In the genomic region with DNA sequence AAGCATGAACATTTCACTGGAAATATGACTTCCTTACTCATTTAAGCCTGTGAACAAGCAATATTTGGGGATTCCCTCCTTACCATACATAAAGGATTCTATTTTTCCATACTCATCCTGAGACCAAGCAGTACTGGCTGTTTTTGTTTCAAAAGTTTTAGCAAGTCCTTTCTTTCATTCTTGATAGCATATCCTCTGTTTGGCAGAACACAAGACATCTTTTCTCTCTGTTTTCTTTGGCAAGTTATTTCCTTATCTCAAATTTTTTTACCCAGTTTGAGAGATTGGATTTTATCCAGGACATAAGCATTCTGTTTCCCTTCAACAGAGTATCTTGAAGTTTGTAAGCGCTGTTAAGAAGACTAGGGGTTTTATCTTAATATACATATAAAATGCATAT, we compare ENCODE assay signal across 17 cellular contexts. TPM values are rescaled to one million over a fixed set of nuclear protein-coding genes. Genes with fewer than 3 reads are reported as not detected.
A peak's percentile ranks its signal among the peaks of the same experiment; 100 is the strongest.
DNase-seq lines count a peak whose midpoint lies in the region; TF ChIP-seq lines count a peak whose summit lies in the region.
"Had no signal": no experiment of that assay in that cellular context is flagged by ENCODE, and none has a peak within 500 bp of the region (broad histone marks: within the 10 kb centered on the region; RNA-seq: fewer than 3 reads in every experiment).

No MANE protein-coding gene starts in this region.

- peak overlapping the region; percentile 85 for H3K4me3 ChIP-seq in HUES48 (ENCODE audit: low read depth, low read length)
- H3K4me3 ChIP-seq in SK-N-SH (ENCODE audit: low read depth in 2 of 2, low read length in 1 of 2): no peak overlapping the region
- peak overlapping the region in 18 of 59 donors; percentile 2 to 96 (median 18) for H3K4me3 ChIP-seq in dorsolateral prefrontal cortex
- no peak overlapping the region for H3K4me3 ChIP-seq in brain microvascular endothelial cell (ENCODE audit: low read depth, low read length)
- H3K4me3 ChIP-seq: lower lobe of right lung, uterus had no signal

- 67% methylated on average over 1 of the region's 1 CpG for WGBS in SK-N-SH (ENCODE audit: low lambda C conversion rate)

- no peak overlapping the region for H2AFZ ChIP-seq in SK-N-SH (ENCODE audit: low read depth)

- no peaks in the 10 kb centered on the region for H3K36me3 ChIP-seq in HUES48 (ENCODE audit: control insufficient read depth, insufficient read depth, low read length)
- H3K36me3 ChIP-seq in SK-N-SH (replicated peaks in 1 of 2; ENCODE audit: control insufficient read depth in 1 of 2, insufficient read depth in 2 of 2, low read length in 1 of 2): peaks cover 0 to 2% of the 10 kb centered on the region in 2 experiments
- H3K36me3 ChIP-seq in brain microvascular endothelial cell (replicated peaks): no peaks in the 10 kb centered on the region
- H3K36me3 ChIP-seq: lower lobe of right lung, neutrophil, uterus had no signal

- no peak overlapping the region for H3K27ac Mint-ChIP-seq in nephron progenitor cell
- H3K27ac Mint-ChIP-seq: activated CD4-positive, alpha-beta T cell treated with anti-CD3 and anti-CD28 coated beads, Interleukin-2, amount 10 ng/mL, durations not matched to agents 24 days and 14 days; activated T-helper 2 cell treated with anti-CD3 and anti-CD28 coated beads, Interferon-gamma antibody, Interleukin-2, Interleukin-4, amounts not matched to agents 10 μg/mL and 5 μg/mL and 100 μg/mL, durations not matched to agents 14 hours and 24 hours and 36 hours; T-helper 1 cell treated with Interleukin-12 subunit alpha and Interleukin-12 subunit beta and Interleukin-4 antibody, amounts not matched to agents 30 μg/mL and 1 μg/mL, for 36 hours had no signal

- no peaks in the 10 kb centered on the region for H3K27me3 Mint-ChIP-seq in nephron progenitor cell (ENCODE audit: low read depth, poor library complexity)

- H3F3A ChIP-seq in SK-N-SH (replicated peaks; ENCODE audit: insufficient read depth): peaks cover 46% of the 10 kb centered on the region

- H3K4me1 ChIP-seq in HUES48 (ENCODE audit: control insufficient read depth, insufficient read depth, low read length): peaks cover 52% of the 10 kb centered on the region
- H3K4me1 ChIP-seq in SK-N-SH (ENCODE audit: control insufficient read depth in 1 of 2, insufficient read depth in 2 of 2, low read depth in 1 of 2, low read length in 1 of 2): peaks cover 16 to 32% of the 10 kb centered on the region in 2 experiments; a peak in 2 of 4 replicates

- H3K9me3 ChIP-seq in HUES48 (ENCODE audit: control insufficient read depth, insufficient read depth, low read length) (no peaks in the 10 kb centered on the region), SK-N-SH (no peaks in the 10 kb centered on the region)
- H3K9me3 ChIP-seq: lower lobe of right lung, neutrophil, uterus had no signal

- H3K27me3 ChIP-seq in HUES48 (ENCODE audit: control insufficient read depth, insufficient read depth, low read length): no peaks in the 10 kb centered on the region
- H3K27me3 ChIP-seq in SK-N-SH (ENCODE audit: insufficient read depth): no peaks in the 10 kb centered on the region
- H3K27me3 ChIP-seq in dorsolateral prefrontal cortex: no peaks in the 10 kb centered on the region
- H3K27me3 ChIP-seq in brain microvascular endothelial cell (replicated peaks): no peaks in the 10 kb centered on the region
- H3K27me3 ChIP-seq: uterus had no signal

- no peaks in the 10 kb centered on the region for H3K36me3 Mint-ChIP-seq in nephron progenitor cell (ENCODE audit: low read depth)

- DNase-seq in SK-N-SH (no peak), dorsolateral prefrontal cortex (no peak), nephron progenitor cell (no peak), brain microvascular endothelial cell (no peak), NCI-H748 treated with DMSO at 0.1 percent for 48 hours (lab: John Stamatoyannopoulos, UW) (no peak)
- no peak for DNase-seq in central memory CD4-positive, alpha-beta T cell
- DNase-seq: activated CD4-positive, alpha-beta T cell treated with anti-CD3 and anti-CD28 coated beads, Interleukin-2, amount 10 ng/mL, durations not matched to agents 24 days and 14 days; lower lobe of right lung; NCI-H1105; NCI-H2227 treated with DMSO at 0.1 percent for 48 hours; stimulated activated naive CD4-positive, alpha-beta T cell treated with Interleukin-2 at 50 U/mL for 16 hours; uterus had no signal

- H3K27ac ChIP-seq in HUES48 (ENCODE audit: low read depth, low read length) (no peak overlapping the region), SK-N-SH (ENCODE audit: low read depth in 2 of 2, low read length in 1 of 2) (peak overlapping the region; percentile 10 to 16; a peak in 2 of 4 replicates), dorsolateral prefrontal cortex (peak overlapping the region in 38 of 59 donors; percentile 0 to 81 (median 50)), brain microvascular endothelial cell (no peak overlapping the region)
- H3K27ac ChIP-seq: C4-2B, lower lobe of right lung, neutrophil had no signal

- TF ChIP-seq RAD21 in SK-N-SH (IDR thresholded peaks at IDR 0.05; ENCODE audit: low read length): no peak

- CTCF ChIA-PET in SK-N-SH (lab: Yijun Ruan, JAX): interaction anchor here (0.8 to 0.9 kb wide), 2 partner anchors 113 to 128 kb away, joined by 3 to 5 read pairs; no protein-coding TSS in a partner anchor

- TF ChIP-seq CTCF in SK-N-SH (IDR thresholded peaks at IDR 0.05) (no peak), dorsolateral prefrontal cortex (IDR thresholded peaks at IDR 0.05 in 54 of 56, conservative IDR thresholded peaks at IDR 0.05 in 2 of 56; ENCODE audit: low read depth in 1 of 56, partially characterized antibody in 56 of 56) (no peak), nephron progenitor cell (IDR thresholded peaks at IDR 0.05) (no peak), brain microvascular endothelial cell (IDR thresholded peaks at IDR 0.05; ENCODE audit: low read depth, low read length, missing control alignments) (no peak)

- H3K4me3 Mint-ChIP-seq in nephron progenitor cell: peak overlapping the region; percentile 61
- H3K4me3 Mint-ChIP-seq: T-helper 1 cell treated with Interleukin-12 subunit alpha and Interleukin-12 subunit beta and Interleukin-4 antibody, amounts not matched to agents 30 μg/mL and 1 μg/mL, for 36 hours had no signal

- no peak for TF ChIP-seq EP300 in SK-N-SH (IDR thresholded peaks at IDR 0.05; ENCODE audit: borderline replicate concordance in 1 of 2, low read depth in 1 of 2, low read length in 1 of 2)

- intact Hi-C loops in dorsolateral prefrontal cortex (cut with DNase I): no loop called here

- peaks cover 38% of the 10 kb centered on the region for H3K4me1 Mint-ChIP-seq in nephron progenitor cell

- H3K9me3 Mint-ChIP-seq in nephron progenitor cell: no peaks in the 10 kb centered on the region
- H3K9me3 Mint-ChIP-seq: activated CD4-positive, alpha-beta T cell treated with anti-CD3 and anti-CD28 coated beads, Interleukin-2, amount 10 ng/mL, durations not matched to agents 24 days and 14 days; activated T-helper 2 cell treated with anti-CD3 and anti-CD28 coated beads, Interferon-gamma antibody, Interleukin-2, Interleukin-4, amounts not matched to agents 10 μg/mL and 5 μg/mL and 100 μg/mL, durations not matched to agents 14 hours and 24 hours and 36 hours; T-helper 1 cell treated with Interleukin-12 subunit alpha and Interleukin-12 subunit beta and Interleukin-4 antibody, amounts not matched to agents 30 μg/mL and 1 μg/mL, for 36 hours had no signal

- in situ Hi-C loops in brain microvascular endothelial cell (cut with HindIII; ENCODE audit: low pct_ligation_motif_present, low sequenced_read_pairs): no loop called here

- peak overlapping the region; percentile 32; the same call in 1 of the 2 replicates for H3K4me2 ChIP-seq in SK-N-SH

- POLR2A ChIA-PET in SK-N-SH (lab: Yijun Ruan, JAX): no interaction called here

- H4K20me1 ChIP-seq in SK-N-SH (ENCODE audit: insufficient read depth): peaks cover 12% of the 10 kb centered on the region

- H3K9me2 ChIP-seq in SK-N-SH: no peaks in the 10 kb centered on the region

- H3K79me2 ChIP-seq in SK-N-SH (ENCODE audit: insufficient read depth): peaks cover 26% of the 10 kb centered on the region

- no peak overlapping the region for H3K9ac ChIP-seq in HUES48 (ENCODE audit: low read depth, low read length)
- no peak overlapping the region for H3K9ac ChIP-seq in SK-N-SH

TF ChIP-seq in SK-N-SH, 30 proteins besides CTCF, POLR2A, EP300 and RAD21 (continues in another document):
- TF ChIP-seq RFX5 (IDR thresholded peaks at IDR 0.05; ENCODE audit: low read length) (0 out of 2 replicates have a peak, but pooled peaks have one; percentile 35), JUND (IDR thresholded peaks at IDR 0.05) (no peak; the same call in 1 of the 2 replicates), MXI1 (IDR thresholded peaks at IDR 0.05; ENCODE audit: low read depth, low read length) (no peak), NFIC (IDR thresholded peaks at IDR 0.05; ENCODE audit: borderline replicate concordance) (peak; percentile 73; the same call in 1 of the 2 replicates), TCF12 (IDR thresholded peaks at IDR 0.05) (peak; percentile 33; the same call in 1 of the 2 replicates), PBX3 (IDR thresholded peaks at IDR 0.05) (no peak), ELF1 (IDR thresholded peaks at IDR 0.05) (no peak)

RNA-seq across cellular contexts. Expression of gene WASL, which starts 3.0 kb away (rescaled TPM):
- polyA plus RNA-seq in SK-N-SH (2012; rRNA removed): 8.5 and 9.9 TPM in 2 replicates
- 19.1 and 21.4 TPM in 2 replicates for polyA plus RNA-seq in SK-N-SH (2012; cell fraction: cytosol; rRNA removed)
- 5.9 and 10.8 TPM in 2 replicates for polyA plus RNA-seq in SK-N-SH (2012; cell fraction: nucleus; rRNA removed)
- total RNA-seq in dorsolateral prefrontal cortex: 10 to 100 TPM; 41.1 to 88.3 (median 68.7) TPM

Comparison
In these comparisons a context has a peak if more than half of its experiments do, and no peak if none do; other contexts are left out.
1. H3K27ac ChIP-seq: peak in SK-N-SH (2 of 2) and dorsolateral prefrontal cortex (38 of 59); none in HUES48 (single experiment) and brain microvascular endothelial cell (single experiment).